8 cellular contexts compared by ENCODE assay signal in the genomic region with DNA sequence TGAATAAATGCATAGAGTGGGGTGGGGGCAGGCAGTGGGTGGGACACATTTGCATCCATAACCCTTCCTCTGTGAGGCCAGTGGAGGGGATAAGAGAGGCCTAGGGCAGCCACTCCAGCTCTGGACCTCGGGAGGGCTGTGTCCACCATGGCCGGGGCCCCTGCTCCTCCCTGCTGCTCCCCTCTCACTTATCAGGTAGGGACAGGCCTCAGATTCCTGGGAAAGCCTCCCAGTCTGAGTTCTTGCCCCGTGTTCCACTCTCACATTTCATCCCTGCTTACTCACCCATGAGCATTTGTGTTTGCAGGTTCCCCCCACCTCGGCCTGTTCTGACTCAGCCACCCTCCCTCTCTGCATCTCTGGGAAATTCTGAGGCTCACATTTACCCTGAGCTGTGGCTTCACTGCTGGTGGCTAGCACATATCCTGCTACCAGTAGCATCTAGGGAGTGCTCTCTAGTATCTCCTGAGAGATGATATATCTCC.
A peak's percentile ranks its signal among the peaks of the same experiment; 100 is the strongest.
DNase-seq lines count a peak whose midpoint lies in the region; FAIRE-seq and TF ChIP-seq lines count a peak whose summit lies in the region.

No MANE protein-coding gene starts in this region.

- H3K4me3 Mint-ChIP-seq in H9 = no peak overlapping the region

- H3K4me3 ChIP-seq in MM.1S (ENCODE audit: low read length) = no peak overlapping the region
- H3K4me3 ChIP-seq in fibroblast of the aortic adventitia (ENCODE audit: low read depth, low read length) = no peak overlapping the region
- no peak overlapping the region for H3K4me3 ChIP-seq in tibial artery

- no peak overlapping the region for H2BK12ac ChIP-seq in H9 (ENCODE audit: insufficient read length, low read depth, low read length)

- H2BK5ac ChIP-seq in H9 (ENCODE audit: insufficient read length, low read length) = no peak overlapping the region

- no peak overlapping the region for H3T11ph ChIP-seq in H9 (ENCODE audit: low read length)

- FAIRE-seq in GM18507 (lab: Jason Lieb, UNC) = peak; percentile 83

- no peaks in the 10 kb centered on the region for H3K9me3 Mint-ChIP-seq in H9

- H2AFZ ChIP-seq in MM.1S (ENCODE audit: low read length) = peak overlapping the region; percentile 10; the same call in 1 of the 2 replicates
- H2AFZ ChIP-seq in H9 (ENCODE audit: low read length) = no peak overlapping the region

- H4K8ac ChIP-seq in H9 (replicated peaks; ENCODE audit: insufficient read length, low read depth, low read length) = no peak overlapping the region

- H3K79me1 ChIP-seq in H9 (ENCODE audit: insufficient read depth, low read depth, low read length, poor library complexity, severe bottlenecking) = no peaks in the 10 kb centered on the region

- no peak overlapping the region for H2BK15ac ChIP-seq in H9 (ENCODE audit: low read depth, low read length)

- H3K14ac ChIP-seq in H9 (ENCODE audit: insufficient read depth, low read length) = no peak overlapping the region

- H3K9ac ChIP-seq in MM.1S (ENCODE audit: low read length) (no peak overlapping the region), H9 (ENCODE audit: extremely low read depth, insufficient read length, low read length) (no peak overlapping the region)

- H3K27ac Mint-ChIP-seq in H9 = no peak overlapping the region

- no peaks in the 10 kb centered on the region for H3K79me2 ChIP-seq in MM.1S (ENCODE audit: low read length)
- H3K79me2 ChIP-seq in H9 (ENCODE audit: insufficient read depth, low read length) = no peaks in the 10 kb centered on the region

- H3K9me3 ChIP-seq in MM.1S (replicated peaks; ENCODE audit: insufficient read depth, low read length) (no peaks in the 10 kb centered on the region), tibial artery (no peaks in the 10 kb centered on the region), H9 (ENCODE audit: control insufficient read depth, low read depth, low read length) (no peaks in the 10 kb centered on the region)

- peaks cover 84% of the 10 kb centered on the region for H3K27me3 Mint-ChIP-seq in H9 (ENCODE audit: low read depth)

- TF ChIP-seq CTCF in MM.1S (IDR thresholded peaks at IDR 0.05; ENCODE audit: low read length) (no peak), fibroblast of the aortic adventitia (IDR thresholded peaks at IDR 0.05; ENCODE audit: insufficient read depth, low read length) (no peak), tibial artery (IDR thresholded peaks at IDR 0.05) (no peak), H9 (conservative IDR thresholded peaks at IDR 0.05) (no peak)

- no peaks in the 10 kb centered on the region for H3K23me2 ChIP-seq in H9 (ENCODE audit: insufficient read length, low read depth, low read length, poor library complexity, severe bottlenecking)

- 0 out of 2 replicates have a peak overlapping the region, but pooled peaks have one; percentile 3 for H3K4me2 ChIP-seq in MM.1S (ENCODE audit: low read depth, low read length)
- H3K4me2 ChIP-seq in H9 (ENCODE audit: insufficient read depth, insufficient read length, low read length) = no peak overlapping the region

- H2BK20ac ChIP-seq in H9 (ENCODE audit: low read depth, low read length, poor library complexity, severe bottlenecking) = no peak overlapping the region

- H3K27ac ChIP-seq in MM.1S (ENCODE audit: low read length) (no peak overlapping the region), tibial artery (no peak overlapping the region), H9 (ENCODE audit: insufficient read length, low read depth, low read length) (no peak overlapping the region)

- no peaks in the 10 kb centered on the region for H3K36me3 Mint-ChIP-seq in H9 (ENCODE audit: insufficient read depth in 1 of 3, low read depth in 3 of 3)

- no peaks in the 10 kb centered on the region for H3F3A ChIP-seq in MM.1S (ENCODE audit: insufficient read depth, low read length)

- no peak overlapping the region for H4K91ac ChIP-seq in H9 (ENCODE audit: insufficient read length, low read depth, low read length)

- H4K20me1 ChIP-seq in MM.1S (ENCODE audit: insufficient read depth, low read length) = no peaks in the 10 kb centered on the region
- H4K20me1 ChIP-seq in H9 (ENCODE audit: control insufficient read depth, insufficient read depth, insufficient read length) = no peaks in the 10 kb centered on the region

- H3K9me2 ChIP-seq in MM.1S (replicated peaks; ENCODE audit: insufficient read depth, low read length) = no peaks in the 10 kb centered on the region

- no peak overlapping the region for H3K4ac ChIP-seq in H9 (ENCODE audit: low read depth, low read length)

- H2BK120ac ChIP-seq in H9 (ENCODE audit: low read depth, low read length, poor library complexity, severe bottlenecking) = no peak overlapping the region

- H3K56ac ChIP-seq in H9 (ENCODE audit: insufficient read length, low read depth, low read length) = no peak overlapping the region

- H3K36me3 ChIP-seq in MM.1S (replicated peaks; ENCODE audit: insufficient read depth, low read length) = no peaks in the 10 kb centered on the region
- H3K36me3 ChIP-seq in tibial artery = no peaks in the 10 kb centered on the region

- no peak overlapping the region for H4K5ac ChIP-seq in H9 (ENCODE audit: insufficient read length, low read depth, low read length)

- H3K4me1 ChIP-seq in MM.1S (ENCODE audit: low read length) (peaks cover 12% of the 10 kb centered on the region), tibial artery (peaks cover 0 to 3% (median 0%) of the 10 kb centered on the region in 4 donors), H9 (ENCODE audit: insufficient read depth, low read length) (no peaks in the 10 kb centered on the region)

- H3K27me3 ChIP-seq in MM.1S (replicated peaks; ENCODE audit: insufficient read depth, low read length) (0 out of 2 replicates have a peak, but pooled peaks cover 3% of the 10 kb centered on the region), tibial artery (peaks cover 0 to under 1% of the 10 kb centered on the region in 2 donors), H9 (ENCODE audit: insufficient read depth, low read length) (peaks cover 26% of the 10 kb centered on the region)

- no peak overlapping the region for H3K23ac ChIP-seq in H9 (ENCODE audit: insufficient read length, low read depth, low read length)

- DNase-seq in GM18507 (ENCODE audit: extremely low spot score, insufficient read length, low read depth) (peak; percentile 40), H4 (ENCODE audit: low spot score) (peak; percentile 63), MM.1S (no peak), fibroblast of the aortic adventitia (ENCODE audit: low read depth) (peak; percentile 77), NCI-H2196 treated with DMSO at 0.1 percent for 48 hours (lab: John Stamatoyannopoulos, UW; ENCODE audit: unreplicated experiment) (no peak), tibial artery (no peak), H9 (no peak), SHP77 (lab: John Stamatoyannopoulos, UW) (no peak)

- no CpG with 5 or more reads among the region's 4 CpGs for WGBS in H9 (ENCODE audit: extremely low coverage, insufficient read length, low lambda C conversion rate)

- H3K4me1 Mint-ChIP-seq in H9 = peaks cover 9 to 17% of the 10 kb centered on the region in 2 experiments

- H3K18ac ChIP-seq in H9 (ENCODE audit: insufficient read length, low read depth, low read length) = no peak overlapping the region

- H2AK5ac ChIP-seq in H9 (ENCODE audit: insufficient read length, low read length) = no peak overlapping the region

- intact Hi-C loops in tibial artery (cut with DNase I; ENCODE audit: low total_unique reads) = no loop called here

Comparison
In these comparisons a context has a peak if more than half of its experiments do, and no peak if none do; other contexts are left out.
1. DNase-seq: peak in GM18507 (single experiment), H4 (single experiment) and fibroblast of the aortic adventitia (single experiment); none in MM.1S (single experiment), NCI-H2196 treated with DMSO at 0.1 percent for 48 hours (single experiment), tibial artery (0 of 2), H9 (single experiment) and SHP77 (0 of 2).